Comparison of ENCODE assay signal across 18 cellular contexts in the genomic region with DNA sequence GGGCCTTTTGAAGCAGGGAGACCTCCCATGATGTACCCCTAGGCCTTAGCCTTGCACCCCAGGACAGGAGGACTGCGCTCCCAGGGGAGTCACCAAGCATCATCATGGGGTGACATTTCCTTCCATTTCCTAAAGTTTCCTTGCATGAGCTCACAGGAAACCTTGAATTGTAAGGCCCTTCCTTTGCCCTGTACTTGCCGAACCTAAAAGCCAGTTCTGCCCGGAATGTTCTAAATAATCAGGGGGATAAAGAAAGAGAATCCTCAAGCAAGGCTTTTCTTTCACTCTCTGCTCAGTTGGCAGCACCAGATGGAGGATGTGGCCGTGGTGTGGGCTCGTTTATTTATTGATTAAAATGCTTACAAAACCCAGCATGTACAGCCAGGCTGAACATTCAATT.
"Had no signal": no experiment of that assay in that cellular context is flagged by ENCODE, and none has a peak within 500 bp of the region (broad histone marks: within the 10 kb centered on the region; RNA-seq: fewer than 3 reads in every experiment).

No MANE protein-coding gene starts in this region.

- H3K4me1 ChIP-seq: adrenal gland, prostate gland, testis had no signal

- H3K27me3 ChIP-seq: adrenal gland, dorsolateral prefrontal cortex, stomach, testis had no signal

- H3K27ac ChIP-seq: epithelial cell of prostate, prostate gland, skin epidermis, stomach, testis had no signal

- H3K4me3 ChIP-seq: adrenal gland, dorsolateral prefrontal cortex, prostate gland, skin epidermis, stomach, testis had no signal

- H3K36me3 ChIP-seq: adrenal gland, prostate gland, stomach had no signal

- DNase-seq: activated CD4-positive, alpha-beta T cell treated with anti-CD3 and anti-CD28 coated beads for 36 hours; activated CD4-positive, alpha-beta T cell treated with anti-CD3 and anti-CD28 coated beads, Interleukin-2, amount 50 U/mL, for 48 hours; activated gamma-delta T cell treated with Interleukin-2 at 50 U/mL for 16 hours; activated T-cell treated with anti-CD3 and anti-CD28 coated beads for 4 hours; adrenal gland; dorsolateral prefrontal cortex; foreskin melanocyte; head of caudate nucleus; mammary epithelial cell; occipital lobe; right cardiac atrium; stimulated activated CD4-positive, alpha-beta T cell treated with anti-CD3 and anti-CD28 coated beads, Interleukin-15, amount 100 ng/mL, for 24 hours; stimulated activated CD4-positive, alpha-beta T cell treated with anti-CD3 and anti-CD28 coated beads, Interleukin-2, amount 100 ng/mL, for 48 hours; stomach; testis had no signal

- H3K9me3 ChIP-seq: adrenal gland, prostate gland, stomach, testis had no signal
